Comparison of ENCODE assay signal across 18 cellular contexts in genomic region chr5:68725905-68726683, GRCh38.
"Had no signal": no experiment of that assay in that cellular context is flagged by ENCODE, and none has a peak within 500 bp of the region (broad histone marks: within the 10 kb centered on the region; RNA-seq: fewer than 3 reads in every experiment).

No MANE protein-coding gene starts in this region.

- DNase-seq: activated CD4-positive, alpha-beta T cell treated with anti-CD3 and anti-CD28 coated beads, Interleukin-2, amount 50 U/mL, for 48 hours; amygdala; body of pancreas; central memory CD4-positive, alpha-beta T cell; endodermal cell; foreskin keratinocyte; glutamatergic neuron; kidney; naive B cell; spleen; stimulated activated naive CD4-positive, alpha-beta T cell treated with Interleukin-2 at 50 U/mL for 16 hours; SW 1271; tibial artery; WERI-Rb-1 had no signal

- ATAC-seq: body of pancreas, foreskin keratinocyte, sciatic nerve had no signal

- H3K27me3 ChIP-seq: body of pancreas, spleen, tibial artery had no signal

- H3K36me3 Mint-ChIP-seq: activated naive CD8-positive, alpha-beta T cell; memory B cell had no signal

- H3K9me3 ChIP-seq: body of pancreas, tibial artery had no signal

- H3K27ac ChIP-seq: body of pancreas, epithelial cell of prostate, foreskin keratinocyte, spleen, tibial artery, WERI-Rb-1 had no signal

- H3K4me3 Mint-ChIP-seq: activated naive CD8-positive, alpha-beta T cell; endodermal cell; memory B cell; naive B cell had no signal

- H3K9me3 Mint-ChIP-seq: endodermal cell had no signal

- H3K27me3 Mint-ChIP-seq: activated naive CD8-positive, alpha-beta T cell; memory B cell; naive B cell had no signal

- H3K36me3 ChIP-seq: spleen, tibial artery, WERI-Rb-1 had no signal

- H3K4me1 Mint-ChIP-seq: memory B cell had no signal

- H3K4me1 ChIP-seq: foreskin keratinocyte had no signal

- H3K27ac Mint-ChIP-seq: activated naive CD8-positive, alpha-beta T cell; endodermal cell; memory B cell had no signal

- H3K4me3 ChIP-seq: body of pancreas, spleen, tibial artery had no signal
